In the genomic region with DNA sequence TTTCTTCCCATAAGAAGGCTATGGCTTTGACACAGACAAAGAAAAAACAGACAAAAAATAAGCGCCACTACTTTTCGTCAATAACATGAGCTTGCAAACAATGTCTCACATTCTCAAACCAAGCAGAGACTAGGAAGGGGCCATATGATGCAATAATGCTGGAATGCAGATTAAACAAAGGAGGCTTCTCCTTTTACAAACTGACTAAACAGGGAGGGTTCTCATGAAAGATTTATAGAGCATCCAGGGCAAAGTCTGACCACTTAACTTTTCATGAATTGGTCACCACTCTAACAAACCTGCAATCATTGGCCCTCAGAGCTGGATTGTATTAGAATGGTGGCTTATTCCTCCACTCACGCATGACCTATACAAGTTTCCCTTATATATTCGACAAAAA, we compare ENCODE assay signal across 11 cellular contexts.
DNase-seq lines count a peak whose midpoint lies in the region; ATAC-seq and TF ChIP-seq lines count a peak whose summit lies in the region.
"Had no signal": no experiment of that assay in that cellular context is flagged by ENCODE, and none has a peak within 500 bp of the region (broad histone marks: within the 10 kb centered on the region; RNA-seq: fewer than 3 reads in every experiment).

No MANE protein-coding gene starts in this region.

- no peaks in the 10 kb centered on the region for H3K79me2 ChIP-seq in PC-3 (ENCODE audit: low read length)

- no peaks in the 10 kb centered on the region for H4K20me1 ChIP-seq in PC-3 (ENCODE audit: low read length)

- H3K4me1 ChIP-seq in PC-3 (ENCODE audit: insufficient read depth, low read length): peaks cover 21% of the 10 kb centered on the region

- no TSS peak for BruUV-seq in PC-3 (replicated peaks; lab: Mats Ljungman, UMichigan)

- no peak overlapping the region for H3K4me3 ChIP-seq in PC-3 (ENCODE audit: low read length)
- H3K4me3 ChIP-seq: MG63 had no signal

- intact Hi-C loops in PC-3 (cut with micrococcal nuclease): loop anchor here (2.0 to 5.0 kb wide), 4 partner anchors 27 to 98 kb away; no protein-coding TSS in a partner anchor

- H3K9me2 ChIP-seq in PC-3 (replicated peaks; ENCODE audit: low read length): no peaks in the 10 kb centered on the region

- H3K36me3 Mint-ChIP-seq in nephron (ENCODE audit: low read depth): no peaks in the 10 kb centered on the region

- H3K27ac Mint-ChIP-seq in nephron: peak overlapping the region in 2 of 3 experiments; percentile 1 to 57
- H3K27ac Mint-ChIP-seq: activated CD4-positive, alpha-beta T cell treated with anti-CD3 and anti-CD28 coated beads, Interleukin-2, amount 10 ng/mL, durations not matched to agents 24 days and 14 days had no signal

- no peaks in the 10 kb centered on the region for H3K27me3 ChIP-seq in PC-3 (ENCODE audit: low read length)
- H3K27me3 ChIP-seq: MG63 had no signal

- H3K9me3 ChIP-seq in PC-3 (ENCODE audit: low read length): no peaks in the 10 kb centered on the region
- H3K9me3 ChIP-seq: MG63 had no signal

- CTCF ChIA-PET in PC-3 (lab: Charles Lee): interaction anchor here (0.7 to 1.2 kb wide), 2 partner anchors 85 to 106 kb away, joined by 4 to 6 read pairs; no protein-coding TSS in a partner anchor

- no peaks in the 10 kb centered on the region for H3K4me1 Mint-ChIP-seq in nephron
- H3K4me1 Mint-ChIP-seq: activated CD4-positive, alpha-beta T cell treated with anti-CD3 and anti-CD28 coated beads, Interleukin-2, amount 10 ng/mL, durations not matched to agents 24 days and 14 days had no signal

- ATAC-seq in PC-3 (peak; percentile 95), GM19463 (IDR thresholded peaks at IDR 0.05; ENCODE audit: unreplicated experiment) (no peak), GM18873 (IDR thresholded peaks at IDR 0.05; ENCODE audit: low FRiP score, unreplicated experiment) (no peak)

- DNase-seq in GM03348 (ENCODE audit: low spot score): peak; percentile 5
- DNase-seq in PC-3: peak; percentile 95
- peak; percentile 69 for DNase-seq in epithelial cell of prostate (ENCODE audit: low read depth, low spot score)
- DNase-seq in NCI-H2227 treated with DMSO at 0.1 percent for 48 hours (lab: John Stamatoyannopoulos, UW): no peak
- DNase-seq in DMS114 treated with DMSO at 0.1 percent for 48 hours (lab: John Stamatoyannopoulos, UW; ENCODE audit: unreplicated experiment): no peak
- DNase-seq: activated CD4-positive, alpha-beta T cell treated with anti-CD3 and anti-CD28 coated beads, Interleukin-2, amount 10 ng/mL, durations not matched to agents 24 days and 14 days; DMS153; MG63 had no signal

- H3K27ac ChIP-seq in PC-3 (ENCODE audit: low read length) (peak overlapping the region; percentile 71), epithelial cell of prostate (peak overlapping the region; percentile 57)

- H3K9ac ChIP-seq in PC-3 (ENCODE audit: low read length): 0 out of 2 replicates have a peak overlapping the region, but pooled peaks have one; percentile 6

- no peak overlapping the region for H3K4me3 Mint-ChIP-seq in nephron
- H3K4me3 Mint-ChIP-seq: activated CD4-positive, alpha-beta T cell treated with anti-CD3 and anti-CD28 coated beads, Interleukin-2, amount 10 ng/mL, durations not matched to agents 24 days and 14 days had no signal

- no peaks in the 10 kb centered on the region for H3F3A ChIP-seq in PC-3 (ENCODE audit: low read length, unreplicated experiment)

- H3K4me2 ChIP-seq in PC-3 (ENCODE audit: low read length): peak overlapping the region; percentile 51

- H2AFZ ChIP-seq in PC-3 (ENCODE audit: low read length): peak overlapping the region; percentile 37

- H3K36me3 ChIP-seq in PC-3 (ENCODE audit: low read depth, low read length): no peaks in the 10 kb centered on the region
- H3K36me3 ChIP-seq: MG63 had no signal

- POLR2A ChIA-PET in PC-3 (lab: Charles Lee; ENCODE audit: unreplicated experiment): no interaction called here

- no peaks in the 10 kb centered on the region for H3K27me3 Mint-ChIP-seq in nephron (ENCODE audit: low read depth)
- H3K27me3 Mint-ChIP-seq: activated CD4-positive, alpha-beta T cell treated with anti-CD3 and anti-CD28 coated beads, Interleukin-2, amount 10 ng/mL, durations not matched to agents 24 days and 14 days had no signal

- TF ChIP-seq CTCF in PC-3 (conservative IDR thresholded peaks at IDR 0.05; ENCODE audit: low read depth, low read length) (no peak), nephron (IDR thresholded peaks at IDR 0.05; ENCODE audit: unreplicated experiment in 3 of 3) (no peak)

- H3K9me3 Mint-ChIP-seq in nephron: no peaks in the 10 kb centered on the region
- H3K9me3 Mint-ChIP-seq: activated CD4-positive, alpha-beta T cell treated with anti-CD3 and anti-CD28 coated beads, Interleukin-2, amount 10 ng/mL, durations not matched to agents 24 days and 14 days had no signal

Comparison
In these comparisons a context has a peak if more than half of its experiments do, and no peak if none do; other contexts are left out.
1. DNase-seq: peak in GM03348 (single experiment), PC-3 (single experiment) and epithelial cell of prostate (single experiment); none in NCI-H2227 treated with DMSO at 0.1 percent for 48 hours (single experiment) and DMS114 treated with DMSO at 0.1 percent for 48 hours (single experiment).